Comparison of ENCODE assay signal across 8 cellular contexts in the genomic region with DNA sequence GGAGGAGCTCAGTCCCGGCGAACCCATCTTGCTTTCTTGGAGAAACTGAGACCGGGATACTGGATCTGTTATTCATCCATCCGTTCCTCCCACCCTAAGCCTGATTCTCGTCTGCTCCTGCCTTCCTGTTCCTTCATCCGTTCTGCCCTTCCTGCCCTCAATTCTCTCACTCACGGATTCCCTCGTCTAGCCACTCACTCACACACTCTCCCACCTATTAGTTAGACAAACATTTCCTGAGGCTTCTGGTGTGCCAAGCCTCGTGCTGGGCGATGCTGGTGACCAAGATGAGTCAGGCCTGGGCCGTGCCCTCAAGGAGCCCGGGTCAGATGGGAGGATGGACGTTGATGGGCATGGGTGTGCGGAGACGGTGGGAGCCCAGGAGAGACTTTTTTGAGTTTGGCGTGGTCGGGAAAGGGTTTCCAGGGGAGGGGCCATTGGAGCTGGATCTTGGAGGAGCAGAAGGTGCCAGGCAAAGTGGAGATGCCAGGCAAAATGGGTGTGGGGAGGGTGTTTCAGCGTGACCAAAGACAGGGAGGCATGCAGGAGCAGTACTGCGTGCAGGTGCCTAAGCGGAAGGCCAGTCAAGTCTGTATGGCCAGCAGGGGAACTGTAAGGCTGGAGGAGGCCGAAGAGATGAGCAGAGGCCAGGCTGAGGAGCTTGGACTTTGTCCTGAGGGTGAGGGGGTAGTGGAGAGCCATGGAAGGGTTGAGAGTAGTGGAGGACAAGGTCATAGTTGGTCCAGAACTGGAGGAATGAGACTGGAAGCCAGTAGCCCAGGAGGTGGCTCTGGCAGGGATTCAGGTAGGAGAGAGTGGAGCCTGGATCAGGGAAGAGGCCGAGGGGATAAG. TPM values are rescaled to one million over a fixed set of nuclear protein-coding genes. Genes with fewer than 3 reads are reported as not detected.
A peak's percentile ranks its signal among the peaks of the same experiment; 100 is the strongest.
DNase-seq lines count a peak whose midpoint lies in the region; ATAC-seq and TF ChIP-seq lines count a peak whose summit lies in the region.

No MANE protein-coding gene starts in this region.

- intact Hi-C loops in Panc1 (cut with micrococcal nuclease; ENCODE audit: unreplicated experiment) = no loop called here

- CTCF ChIA-PET in Panc1 (lab: Charles Lee) = no interaction called here

- ATAC-seq in Panc1 = no peak; the same call in 1 of the 2 replicates

- no peaks in the 10 kb centered on the region for H3K36me3 Mint-ChIP-seq in progenitor cell of endocrine pancreas (ENCODE audit: insufficient read depth)

- H3K27me3 ChIP-seq in GM06990 (replicated peaks; ENCODE audit: control insufficient read depth, insufficient read depth, low read length) = no peaks in the 10 kb centered on the region
- no peaks in the 10 kb centered on the region for H3K27me3 ChIP-seq in Panc1 (ENCODE audit: control insufficient read depth, insufficient read depth, low read length)
- no peaks in the 10 kb centered on the region for H3K27me3 ChIP-seq in esophagus (ENCODE audit: control insufficient read depth in 1 of 2, insufficient read depth in 2 of 2, low read length in 2 of 2)

- H3K27ac Mint-ChIP-seq in progenitor cell of endocrine pancreas = peak overlapping the region; percentile 98

- no peaks in the 10 kb centered on the region for H3K36me3 ChIP-seq in GM06990 (ENCODE audit: control insufficient read depth, insufficient read depth, low read length)
- H3K36me3 ChIP-seq in Panc1 (ENCODE audit: control insufficient read depth, insufficient read depth, low read length) = no peaks in the 10 kb centered on the region
- H3K36me3 ChIP-seq in esophagus (ENCODE audit: control insufficient read depth in 2 of 2, insufficient read depth in 2 of 2, low read length in 1 of 2) = no peaks in the 10 kb centered on the region

- TF ChIP-seq CTCF in GM06990 (IDR thresholded peaks at IDR 0.05; ENCODE audit: insufficient read depth, low read length, poor library complexity, severe bottlenecking) (no peak), Panc1 (IDR thresholded peaks at IDR 0.05) (no peak), progenitor cell of endocrine pancreas (IDR thresholded peaks at IDR 0.05; ENCODE audit: unreplicated experiment) (no peak)

- DNase-seq in GM06990 (ENCODE audit: extremely low read depth, insufficient read length) (no peak), Panc1 (ENCODE audit: low read depth, low spot score) (no peak), progenitor cell of endocrine pancreas (ENCODE audit: low spot score, unreplicated experiment) (no peak), NCI-H2196 treated with DMSO at 0.1 percent for 48 hours (lab: John Stamatoyannopoulos, UW; ENCODE audit: unreplicated experiment) (no peak), amniotic stem cell (lab: John Stamatoyannopoulos, UW) (no peak), NCI-H1092 (lab: John Stamatoyannopoulos, UW) (no peak), NCI-H1417 (lab: John Stamatoyannopoulos, UW) (no peak)

- peaks cover 9% of the 10 kb centered on the region for H3K4me1 ChIP-seq in Panc1 (ENCODE audit: control insufficient read depth, insufficient read depth, low read length)
- peaks cover 0 to 16% of the 10 kb centered on the region in 2 donors for H3K4me1 ChIP-seq in esophagus (ENCODE audit: control insufficient read depth in 2 of 2, insufficient read depth in 2 of 2, low read length in 1 of 2)

- H3K4me3 ChIP-seq in GM06990 (replicated peaks; ENCODE audit: low read depth, low read length) (peak overlapping the region; percentile 79), Panc1 (ENCODE audit: low read depth in 2 of 2, low read length in 2 of 2) (peak overlapping the region; percentile 62 to 80), esophagus (ENCODE audit: low read depth in 1 of 2, low read length in 2 of 2) (peak overlapping the region; percentile 41 to 54)

- in situ Hi-C loops in Panc1 (cut with HindIII; ENCODE audit: low pct_unique_long_range_greater_than_20kb, low sequenced_read_pairs) = no loop called here

- peaks cover 11% of the 10 kb centered on the region for H3K27me3 Mint-ChIP-seq in progenitor cell of endocrine pancreas

- WGBS in esophagus, 2 donors = 23 to 25% methylated on average over 22 of the region's 22 CpGs

- peaks cover 22% of the 10 kb centered on the region for H3K4me1 Mint-ChIP-seq in progenitor cell of endocrine pancreas (ENCODE audit: low read depth)

- H3K9me3 Mint-ChIP-seq in progenitor cell of endocrine pancreas (ENCODE audit: low read depth) = no peaks in the 10 kb centered on the region

- H3K27ac ChIP-seq in Panc1 (ENCODE audit: low read length) (peak overlapping the region; percentile 86), esophagus (ENCODE audit: low read depth in 2 of 2, low read length in 1 of 2) (peak overlapping the region; percentile 86 to 94)

- H3K4me3 Mint-ChIP-seq in progenitor cell of endocrine pancreas (ENCODE audit: low read depth) = peak overlapping the region; percentile 87

- H3K9me3 ChIP-seq in Panc1 (ENCODE audit: control insufficient read depth, insufficient read depth, low read depth, low read length) (no peaks in the 10 kb centered on the region), esophagus (ENCODE audit: control insufficient read depth in 2 of 2, insufficient read depth in 1 of 2, low read depth in 1 of 2, low read length in 1 of 2) (no peaks in the 10 kb centered on the region)

- POLR2A ChIA-PET in Panc1 (lab: Charles Lee) = interaction anchor here (0.5 kb wide), 1 partner anchor 80 kb away, joined by 8 read pairs; no protein-coding TSS in a partner anchor

- TSS peak; percentile 82 for BruUV-seq in Panc1 (replicated peaks; lab: Mats Ljungman, UMichigan)

RNA-seq across cellular contexts. Expression of a gene that starts 7.4 kb away (rescaled TPM):
- total RNA-seq in Panc1 (2021; ENCODE audit: unreplicated experiment) (4.6 TPM), progenitor cell of endocrine pancreas (2.8 and 2.9 TPM in 2 replicates)
- 16.7 TPM for polyA plus RNA-seq in Panc1 (2012; ENCODE audit: insufficient read length)
- 1,000 to 10,000 TPM; 5,144 to 7,132 TPM for polyA plus RNA-seq in esophagus

RNA-seq across cellular contexts. Expression of a gene that starts 29.6 kb away (rescaled TPM):
- 3.4 TPM for total RNA-seq in Panc1 (2021; ENCODE audit: unreplicated experiment)
- 4.1 TPM for polyA plus RNA-seq in Panc1 (2012; ENCODE audit: insufficient read length)
- 10 to 100 TPM in 1 of 2 donors, 1 to 10 TPM in 1; 9.2 to 11.4 TPM for polyA plus RNA-seq in esophagus
- 12.8 and 13.4 TPM in 2 replicates for total RNA-seq in progenitor cell of endocrine pancreas

RNA-seq across cellular contexts. Expression of a gene that starts 45.2 kb away (rescaled TPM):
- total RNA-seq in Panc1 (2021; ENCODE audit: unreplicated experiment) (not detected), progenitor cell of endocrine pancreas (0.48 and 0.64 TPM in 2 replicates)
- polyA plus RNA-seq in Panc1 (2012; ENCODE audit: insufficient read length) = not detected
- polyA plus RNA-seq in esophagus = 100 to 1,000 TPM; 107 to 171 TPM
